ENCODE assay signal across 8 cellular contexts in the genomic region with DNA sequence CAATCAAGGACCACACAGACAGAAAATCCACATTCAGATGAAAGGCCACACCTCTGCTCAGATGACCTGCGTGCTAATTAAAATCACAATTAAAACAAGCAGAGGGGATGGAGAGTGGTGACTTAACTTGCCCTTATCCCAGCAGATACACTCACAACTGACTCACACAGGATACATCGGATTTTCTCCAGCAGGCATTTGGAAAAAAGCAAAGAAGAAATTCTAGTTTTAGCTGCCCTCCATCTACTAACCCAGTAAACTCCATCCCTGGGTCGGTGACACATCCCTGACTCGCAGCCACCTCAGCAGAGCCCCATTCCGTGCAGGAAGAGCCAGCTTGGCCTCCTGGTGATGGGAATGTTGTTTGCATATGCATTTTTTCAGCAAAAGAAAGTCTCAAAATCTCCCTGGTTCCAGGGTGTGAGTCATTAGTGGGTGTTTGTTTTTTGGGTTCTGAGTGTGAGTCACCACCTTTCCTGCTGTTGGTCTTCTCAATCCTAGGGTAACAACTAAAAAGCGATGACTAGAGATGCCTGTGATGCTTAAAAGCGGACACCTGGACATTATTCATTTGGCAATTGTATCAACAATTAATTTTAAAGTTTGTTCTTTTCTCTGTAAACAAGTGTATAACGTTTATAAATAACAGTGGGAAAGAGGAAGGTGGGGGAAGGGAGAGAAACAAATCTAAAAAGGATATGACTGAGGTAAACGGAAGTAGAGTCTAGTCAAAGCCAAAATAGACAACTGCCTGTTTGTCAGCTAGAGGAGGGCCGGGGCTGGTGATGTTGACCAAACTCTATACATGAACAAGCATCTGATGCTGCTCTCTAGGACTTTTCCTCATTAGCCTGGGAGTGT. TPM values are rescaled to one million over a fixed set of nuclear protein-coding genes. Genes with fewer than 3 reads are reported as not detected.
DNase-seq lines count a peak whose midpoint lies in the region; ATAC-seq and TF ChIP-seq lines count a peak whose summit lies in the region.

No MANE protein-coding gene starts in this region.

- peak overlapping the region; percentile 71 for H3K4me3 Mint-ChIP-seq in endothelial cell (ENCODE audit: unreplicated experiment)

- H3K4me1 Mint-ChIP-seq in endothelial cell (ENCODE audit: unreplicated experiment) = peaks cover 17% of the 10 kb centered on the region

- ATAC-seq in GM19035 (IDR thresholded peaks at IDR 0.05; ENCODE audit: unreplicated experiment) (peak; percentile 77), HG03159 (IDR thresholded peaks at IDR 0.05; ENCODE audit: unreplicated experiment) (no peak)

- H3K9me3 ChIP-seq in tibial nerve = no peaks in the 10 kb centered on the region

- DNase-seq in AG10803 (ENCODE audit: low read depth) (peak; percentile 99), HT-29 (ENCODE audit: low spot score) (peak; percentile 55), endothelial cell (ENCODE audit: low spot score) (peak; percentile 39), middle frontal gyrus (ENCODE audit: extremely low spot score, low spot score) (peak; percentile 31), tibial nerve (ENCODE audit: low spot score in 2 of 2) (peak; percentile 16 to 36)
- peak; percentile 22 to 29 for DNase-seq in activated CD4-positive, alpha-beta T cell treated with anti-CD3 and anti-CD28 coated beads for 4 hours

- no peaks in the 10 kb centered on the region for H3K36me3 ChIP-seq in tibial nerve

- H3K27me3 ChIP-seq in tibial nerve = no peaks in the 10 kb centered on the region

- TF ChIP-seq POLR2A in tibial nerve (IDR thresholded peaks at IDR 0.05) = no peak

- TF ChIP-seq EP300 in tibial nerve (IDR thresholded peaks at IDR 0.05) = peak in 1 of 2 donors; percentile 51

- peak overlapping the region in 3 of 4 donors; percentile 55 to 83 (median 55) for H3K27ac ChIP-seq in tibial nerve

- 39 to 43% methylated on average over 10 of the region's 10 CpGs for WGBS in tibial nerve, 2 donors

- no peaks in the 10 kb centered on the region for H3K9me3 Mint-ChIP-seq in endothelial cell (ENCODE audit: unreplicated experiment)

- H3K4me1 ChIP-seq in tibial nerve = peaks cover 0 to 26% (median 17%) of the 10 kb centered on the region in 4 donors

- H3K4me3 ChIP-seq in AG10803 (ENCODE audit: low read length) (no peak overlapping the region), tibial nerve (no peak overlapping the region)

- H3K36me3 Mint-ChIP-seq in endothelial cell (ENCODE audit: low read depth, unreplicated experiment) = no peaks in the 10 kb centered on the region

- H3K27me3 Mint-ChIP-seq in endothelial cell (ENCODE audit: unreplicated experiment) = peaks cover 3% of the 10 kb centered on the region

- peak overlapping the region; percentile 94 for H3K27ac Mint-ChIP-seq in endothelial cell (ENCODE audit: unreplicated experiment)

- TF ChIP-seq CTCF in AG10803 (conservative IDR thresholded peaks at IDR 0.05; ENCODE audit: low read length) (peak; percentile 79), endothelial cell (IDR thresholded peaks at IDR 0.05; ENCODE audit: unreplicated experiment) (peak; percentile 29), tibial nerve (IDR thresholded peaks at IDR 0.05) (peak in 2 of 5 experiments; percentile 14 to 25)

RNA-seq across cellular contexts. Expression of a gene that starts 49.8 kb away (rescaled TPM):
- total RNA-seq in HT-29 (2014; rRNA removed; shearing (Covaris generic)) = 12.7 and 19.6 TPM in 2 replicates
- 29.1 TPM for total RNA-seq in endothelial cell (ENCODE audit: unreplicated experiment)
- total RNA-seq in tibial nerve = 10 to 100 TPM; 29.9 to 44.7 (median 40.3) TPM

Comparison
In these comparisons a context has a peak if more than half of its experiments do, and no peak if none do; other contexts are left out.
1. DNase-seq: peak in every context shown above with its lines; median percentile 99 in AG10803; 55 in HT-29; 39 in endothelial cell; 31 in middle frontal gyrus; 26 in tibial nerve; 26 in activated CD4-positive, alpha-beta T cell treated with anti-CD3 and anti-CD28 coated beads for 4 hours.